16 cellular contexts compared by ENCODE assay signal in genomic region chr2:109270758-109271305, GRCh38.
DNase-seq lines count a peak whose midpoint lies in the region; ATAC-seq and TF ChIP-seq lines count a peak whose summit lies in the region.
"Had no signal": no experiment of that assay in that cellular context is flagged by ENCODE, and none has a peak within 500 bp of the region (broad histone marks: within the 10 kb centered on the region; RNA-seq: fewer than 3 reads in every experiment).

No MANE protein-coding gene starts in this region.

- H3F3A ChIP-seq in PC-9 (ENCODE audit: insufficient read depth, low read depth), result peaks cover 24% of the 10 kb centered on the region; the same call in 1 of the 2 replicates

- H3K9me3 Mint-ChIP-seq in naive thymus-derived CD4-positive, alpha-beta T cell, result peaks cover 0 to 2% (median 0%) of the 10 kb centered on the region in 11 donors
- H3K9me3 Mint-ChIP-seq: activated CD4-positive, alpha-beta memory T cell treated with anti-CD3 and anti-CD28 coated beads, Interleukin-2, amount 10 ng/mL, durations not matched to agents 7 days and 5 days; effector memory CD8-positive, alpha-beta T cell; H9; naive thymus-derived CD8-positive, alpha-beta T cell had no signal

- H3K27ac Mint-ChIP-seq in naive thymus-derived CD4-positive, alpha-beta T cell, result peak overlapping the region in 1 of 9 donors; percentile 63
- H3K27ac Mint-ChIP-seq: activated CD4-positive, alpha-beta memory T cell treated with anti-CD3 and anti-CD28 coated beads, Interleukin-2, amount 10 ng/mL, durations not matched to agents 7 days and 5 days; effector memory CD8-positive, alpha-beta T cell; H9 had no signal

- DNase-seq in left cardiac atrium (peak; percentile 24), right atrium auricular region (ENCODE audit: low spot score) (no peak), PC-9 (peak in 1 of 2 experiments; percentile 31), lung (ENCODE audit: low spot score) (peak; percentile 73), dedifferentiated amniotic fluid mesenchymal stem cell (ENCODE audit: extremely low spot score) (no peak)
- no peak for DNase-seq in naive thymus-derived CD4-positive, alpha-beta T cell
- DNase-seq: activated CD4-positive, alpha-beta memory T cell treated with anti-CD3 and anti-CD28 coated beads, Interleukin-2, amount 10 ng/mL, durations not matched to agents 7 days and 5 days; activated T-cell treated with anti-CD3 and anti-CD28 coated beads, Interleukin-2, amount 50 U/mL, for 48 hours; caudate nucleus; effector memory CD8-positive, alpha-beta T cell; H9; naive thymus-derived CD8-positive, alpha-beta T cell; NK-92 treated with Interleukin-12 subunit alpha and Interleukin-12 subunit beta, amount 100 ng/mL, for 24 hours had no signal

- no peak overlapping the region for H3K4me3 Mint-ChIP-seq in naive thymus-derived CD4-positive, alpha-beta T cell
- H3K4me3 Mint-ChIP-seq: activated CD4-positive, alpha-beta memory T cell treated with anti-CD3 and anti-CD28 coated beads, Interleukin-2, amount 10 ng/mL, durations not matched to agents 7 days and 5 days; effector memory CD8-positive, alpha-beta T cell; H9; naive thymus-derived CD8-positive, alpha-beta T cell had no signal

- peak in 1 of 2 donors; percentile 14 for ATAC-seq in left cardiac atrium
- ATAC-seq in lung (ENCODE audit: insufficient read depth, low FRiP score), result no peak
- ATAC-seq in naive thymus-derived CD4-positive, alpha-beta T cell, result no peak
- ATAC-seq in HG02840 (IDR thresholded peaks at IDR 0.05; ENCODE audit: low FRiP score, unreplicated experiment), result no peak
- no peak for ATAC-seq in HG03025 (IDR thresholded peaks at IDR 0.05; ENCODE audit: low FRiP score, unreplicated experiment)
- ATAC-seq: effector memory CD8-positive, alpha-beta T cell; left lobe of liver; naive thymus-derived CD8-positive, alpha-beta T cell had no signal

- CTCF ChIA-PET in PC-9 (lab: Charles Lee), result no interaction called here
- CTCF ChIA-PET in naive thymus-derived CD4-positive, alpha-beta T cell (lab: Charles Lee), result no interaction called here

- BruUV-seq in PC-9 (replicated peaks; lab: Mats Ljungman, UMichigan), result no TSS peak

- no peak overlapping the region for H2AFZ ChIP-seq in PC-9

- POLR2A ChIA-PET in PC-9 (lab: Charles Lee; ENCODE audit: unreplicated experiment), result interaction anchor here (0.5 to 0.6 kb wide), 2 partner anchors 24 to 140 kb away, joined by 3 to 5 read pairs; no protein-coding TSS in a partner anchor
- POLR2A ChIA-PET in naive thymus-derived CD4-positive, alpha-beta T cell (lab: Charles Lee), result no interaction called here

- H3K4me3 ChIP-seq in right atrium auricular region (no peak overlapping the region), PC-9 (no peak overlapping the region; the same call in 1 of the 2 replicates), lung (no peak overlapping the region)
- no peak overlapping the region for H3K4me3 ChIP-seq in naive thymus-derived CD4-positive, alpha-beta T cell (ENCODE audit: low read length)

- H3K27me3 ChIP-seq in right atrium auricular region (no peaks in the 10 kb centered on the region), PC-9 (ENCODE audit: insufficient read depth, low read depth) (no peaks in the 10 kb centered on the region), lung (ENCODE audit: control insufficient read depth, insufficient read depth) (no peaks in the 10 kb centered on the region)
- H3K27me3 ChIP-seq in naive thymus-derived CD4-positive, alpha-beta T cell (ENCODE audit: control insufficient read depth in 2 of 2, insufficient read depth in 2 of 2, low read length in 2 of 2), result no peaks in the 10 kb centered on the region

- peaks cover 23% of the 10 kb centered on the region for H3K79me2 ChIP-seq in PC-9 (ENCODE audit: low read depth)

- no peaks in the 10 kb centered on the region for H4K20me1 ChIP-seq in PC-9 (ENCODE audit: insufficient read depth)

- peaks cover 0 to 3% (median 0%) of the 10 kb centered on the region in 5 donors for H3K36me3 Mint-ChIP-seq in naive thymus-derived CD4-positive, alpha-beta T cell
- H3K36me3 Mint-ChIP-seq: naive thymus-derived CD8-positive, alpha-beta T cell had no signal

- H3K9me2 ChIP-seq in PC-9 (ENCODE audit: insufficient read depth), result no peaks in the 10 kb centered on the region

- peaks cover 0 to 22% of the 10 kb centered on the region in 2 donors for H3K4me1 ChIP-seq in right atrium auricular region
- H3K4me1 ChIP-seq in PC-9 (replicated peaks; ENCODE audit: insufficient read depth), result peaks cover 42% of the 10 kb centered on the region
- peaks cover 2 to 36% of the 10 kb centered on the region in 2 donors for H3K4me1 ChIP-seq in lung (ENCODE audit: control insufficient read depth in 2 of 2, insufficient read depth in 2 of 2, low read length in 2 of 2)
- H3K4me1 ChIP-seq in naive thymus-derived CD4-positive, alpha-beta T cell (ENCODE audit: control insufficient read depth in 2 of 2, insufficient read depth in 2 of 2, low read length in 2 of 2), result no peaks in the 10 kb centered on the region

- H3K36me3 ChIP-seq in right atrium auricular region (no peaks in the 10 kb centered on the region), PC-9 (ENCODE audit: low read depth) (no peaks in the 10 kb centered on the region), lung (ENCODE audit: control insufficient read depth in 2 of 2, insufficient read depth in 2 of 2, low read length in 2 of 2) (no peaks in the 10 kb centered on the region)
- no peaks in the 10 kb centered on the region for H3K36me3 ChIP-seq in naive thymus-derived CD4-positive, alpha-beta T cell (ENCODE audit: control insufficient read depth in 2 of 3, insufficient read depth in 3 of 3, low read length in 3 of 3)

- peak overlapping the region; percentile 54 for H3K4me2 ChIP-seq in PC-9

- H3K9me3 ChIP-seq in right atrium auricular region (no peaks in the 10 kb centered on the region), PC-9 (ENCODE audit: insufficient read depth, low read depth) (no peaks in the 10 kb centered on the region), lung (ENCODE audit: control insufficient read depth in 2 of 2, insufficient read depth in 1 of 2, low read length in 1 of 2) (no peaks in the 10 kb centered on the region)
- no peaks in the 10 kb centered on the region for H3K9me3 ChIP-seq in naive thymus-derived CD4-positive, alpha-beta T cell (ENCODE audit: control insufficient read depth in 2 of 3, low read length in 3 of 3)

- H3K27ac ChIP-seq in right atrium auricular region, result no peak overlapping the region
- H3K27ac ChIP-seq in PC-9, result no peak overlapping the region
- peak overlapping the region in 1 of 2 donors; percentile 24 for H3K27ac ChIP-seq in lung (ENCODE audit: low read depth in 1 of 2, low read length in 1 of 2)
- no peak overlapping the region for H3K27ac ChIP-seq in naive thymus-derived CD4-positive, alpha-beta T cell (ENCODE audit: low read depth, low read length)

- WGBS in lung, 2 donors, result 52 to 72% methylated on average over 8 of the region's 8 CpGs

- H3K4me1 Mint-ChIP-seq in naive thymus-derived CD4-positive, alpha-beta T cell, result peaks cover 0 to 41% (median 14%) of the 10 kb centered on the region in 7 donors
- H3K4me1 Mint-ChIP-seq: activated CD4-positive, alpha-beta memory T cell treated with anti-CD3 and anti-CD28 coated beads, Interleukin-2, amount 10 ng/mL, durations not matched to agents 7 days and 5 days had no signal

- intact Hi-C loops in left cardiac atrium (cut with DNase I) (no loop called here), PC-9 (cut with micrococcal nuclease; ENCODE audit: unreplicated experiment) (no loop called here)
- intact Hi-C loops in naive thymus-derived CD4-positive, alpha-beta T cell (cut with micrococcal nuclease), result no loop called here

- no peak for TF ChIP-seq CTCF in right atrium auricular region (IDR thresholded peaks at IDR 0.05)
- no peak for TF ChIP-seq CTCF in PC-9 (conservative IDR thresholded peaks at IDR 0.05)
- TF ChIP-seq CTCF in lung (IDR thresholded peaks at IDR 0.05; ENCODE audit: control extremely low read depth, extremely low read depth), result no peak

- H3K27me3 Mint-ChIP-seq in naive thymus-derived CD4-positive, alpha-beta T cell, result peaks cover 0 to 2% (median 0%) of the 10 kb centered on the region in 5 donors
- H3K27me3 Mint-ChIP-seq: naive thymus-derived CD8-positive, alpha-beta T cell had no signal

Comparison
In these comparisons a context has a peak if more than half of its experiments do, and no peak if none do; other contexts are left out.
1. DNase-seq: peak in left cardiac atrium (single experiment) and lung (single experiment); none in right atrium auricular region (single experiment), naive thymus-derived CD4-positive, alpha-beta T cell (0 of 9) and dedifferentiated amniotic fluid mesenchymal stem cell (single experiment).